Comparison of ENCODE assay signal across 13 cellular contexts in the genomic region with DNA sequence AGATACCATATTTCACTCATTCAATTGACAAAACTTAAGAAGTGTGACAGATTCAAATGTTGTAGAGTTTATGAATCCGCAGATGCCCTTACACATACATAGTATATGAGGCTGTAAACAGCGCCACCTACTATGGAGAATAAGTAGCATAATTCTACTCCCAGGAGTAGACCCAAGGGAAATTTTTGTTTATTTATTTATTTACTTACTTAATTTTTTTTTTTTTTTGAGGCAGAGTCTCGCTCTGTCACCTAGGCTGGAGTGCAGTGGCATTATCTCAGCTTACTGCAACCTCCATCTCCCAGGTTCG. TPM values are rescaled to one million over a fixed set of nuclear protein-coding genes. Genes with fewer than 3 reads are reported as not detected.
DNase-seq lines count a peak whose midpoint lies in the region; ATAC-seq and TF ChIP-seq lines count a peak whose summit lies in the region.
"Had no signal": no experiment of that assay in that cellular context is flagged by ENCODE, and none has a peak within 500 bp of the region (broad histone marks: within the 10 kb centered on the region; RNA-seq: fewer than 3 reads in every experiment).

No MANE protein-coding gene starts in this region.

- H3K4me2 ChIP-seq in H9 (ENCODE audit: insufficient read depth, insufficient read length, low read length), result no peak overlapping the region

- H3K4me3 ChIP-seq in RWPE2 (ENCODE audit: severe bottlenecking), result no peak overlapping the region
- H3K4me3 ChIP-seq in fibroblast of mammary gland (ENCODE audit: control insufficient read depth, low read depth, low read length), result no peak overlapping the region

- no peaks in the 10 kb centered on the region for H4K20me1 ChIP-seq in H9 (ENCODE audit: control insufficient read depth, insufficient read depth, insufficient read length)

- H2BK120ac ChIP-seq in H9 (ENCODE audit: low read depth, low read length, poor library complexity, severe bottlenecking), result no peak overlapping the region

- peak; percentile 68 for TF ChIP-seq CTCF in C4-2B (conservative IDR thresholded peaks at IDR 0.05)
- TF ChIP-seq CTCF in H9 (conservative IDR thresholded peaks at IDR 0.05), result peak; percentile 28; the same call in 1 of the 3 replicates
- peak; percentile 37 for TF ChIP-seq CTCF in RWPE2 (IDR thresholded peaks at IDR 0.05; ENCODE audit: poor library complexity, severe bottlenecking)
- peak; percentile 19 for TF ChIP-seq CTCF in fibroblast of mammary gland (conservative IDR thresholded peaks at IDR 0.05; ENCODE audit: control insufficient read depth, insufficient read depth, low read depth, low read length)

- H3K27ac ChIP-seq in C4-2B (no peak overlapping the region), H9 (ENCODE audit: insufficient read length, low read depth, low read length) (no peak overlapping the region), RWPE2 (ENCODE audit: poor library complexity, severe bottlenecking) (no peak overlapping the region)

- no peak overlapping the region for H4K5ac ChIP-seq in H9 (ENCODE audit: insufficient read length, low read depth, low read length)

- no peak overlapping the region for H3K4ac ChIP-seq in H9 (ENCODE audit: low read depth, low read length)

- no peaks in the 10 kb centered on the region; the same call in 1 of the 2 replicates for H3K27me3 Mint-ChIP-seq in H9 (ENCODE audit: low read depth)
- H3K27me3 Mint-ChIP-seq: activated naive CD8-positive, alpha-beta T cell treated with anti-CD3 and anti-CD28 coated beads for 36 hours; central memory CD8-positive, alpha-beta T cell had no signal

- no peak overlapping the region for H2AK5ac ChIP-seq in H9 (ENCODE audit: insufficient read length, low read length)

- H3K23me2 ChIP-seq in H9 (ENCODE audit: insufficient read length, low read depth, low read length, poor library complexity, severe bottlenecking), result no peaks in the 10 kb centered on the region

- peaks cover 3% of the 10 kb centered on the region for H3K79me1 ChIP-seq in H9 (ENCODE audit: insufficient read depth, low read depth, low read length, poor library complexity, severe bottlenecking)

- H2BK20ac ChIP-seq in H9 (ENCODE audit: low read depth, low read length, poor library complexity, severe bottlenecking), result no peak overlapping the region

- peaks cover 9% of the 10 kb centered on the region for H3K9me3 ChIP-seq in H9 (ENCODE audit: control insufficient read depth, low read depth, low read length)
- H3K9me3 ChIP-seq in RWPE2 (ENCODE audit: severe bottlenecking), result peaks cover 10% of the 10 kb centered on the region

- peaks cover 21 to 46% (median 44%) of the 10 kb centered on the region in 3 experiments for H3K36me3 Mint-ChIP-seq in H9 (ENCODE audit: insufficient read depth in 1 of 3, low read depth in 3 of 3)

- H3K23ac ChIP-seq in H9 (ENCODE audit: insufficient read length, low read depth, low read length), result no peak overlapping the region

- ATAC-seq in RWPE2 (ENCODE audit: low read depth) (no peak), HG03520 (IDR thresholded peaks at IDR 0.05; ENCODE audit: unreplicated experiment) (no peak)

- H3K9ac ChIP-seq in H9 (ENCODE audit: extremely low read depth, insufficient read length, low read length), result no peak overlapping the region

- H3K9me3 Mint-ChIP-seq in H9, result peaks cover 27 to 31% of the 10 kb centered on the region in 2 experiments

- H3K14ac ChIP-seq in H9 (ENCODE audit: insufficient read depth, low read length), result no peak overlapping the region

- H2BK15ac ChIP-seq in H9 (ENCODE audit: low read depth, low read length), result no peak overlapping the region

- no peak overlapping the region for H2BK12ac ChIP-seq in H9 (ENCODE audit: insufficient read length, low read depth, low read length)

- H4K8ac ChIP-seq in H9 (replicated peaks; ENCODE audit: insufficient read length, low read depth, low read length), result no peak overlapping the region

- H3K36me3 ChIP-seq in RWPE2 (ENCODE audit: low read depth), result 0 out of 2 replicates have a peak, but pooled peaks cover 6% of the 10 kb centered on the region

- H2AFZ ChIP-seq in H9 (ENCODE audit: low read length), result no peak overlapping the region

- H2BK5ac ChIP-seq in H9 (ENCODE audit: insufficient read length, low read length), result no peak overlapping the region

- 0 out of 2 replicates have a peak, but pooled peaks cover 2% of the 10 kb centered on the region for H3K79me2 ChIP-seq in H9 (ENCODE audit: insufficient read depth, low read length)

- no peak overlapping the region for H3K56ac ChIP-seq in H9 (ENCODE audit: insufficient read length, low read depth, low read length)

- H3K4me1 ChIP-seq in H9 (ENCODE audit: insufficient read depth, low read length) (no peaks in the 10 kb centered on the region), RWPE2 (ENCODE audit: insufficient read depth, poor library complexity, severe bottlenecking) (no peaks in the 10 kb centered on the region)

- H3K4me1 Mint-ChIP-seq in H9, result no peaks in the 10 kb centered on the region
- H3K4me1 Mint-ChIP-seq: central memory CD8-positive, alpha-beta T cell; nephron progenitor cell had no signal

- H3K27ac Mint-ChIP-seq in H9, result no peak overlapping the region
- H3K27ac Mint-ChIP-seq: activated naive CD8-positive, alpha-beta T cell treated with anti-CD3 and anti-CD28 coated beads for 36 hours; nephron progenitor cell had no signal

- H3K18ac ChIP-seq in H9 (ENCODE audit: insufficient read length, low read depth, low read length), result no peak overlapping the region

- H4K91ac ChIP-seq in H9 (ENCODE audit: insufficient read length, low read depth, low read length), result no peak overlapping the region

- H3K4me3 Mint-ChIP-seq in H9, result no peak overlapping the region
- H3K4me3 Mint-ChIP-seq: activated naive CD8-positive, alpha-beta T cell treated with anti-CD3 and anti-CD28 coated beads for 36 hours; central memory CD8-positive, alpha-beta T cell; nephron progenitor cell had no signal

- H3T11ph ChIP-seq in H9 (ENCODE audit: low read length), result no peak overlapping the region

- WGBS in H9 (ENCODE audit: extremely low coverage, insufficient read length, low lambda C conversion rate), result no CpG with 5 or more reads among the region's 4 CpGs

- no peak for DNase-seq in H9
- DNase-seq in RWPE2 (ENCODE audit: low spot score), result no peak
- peak; percentile 23 for DNase-seq in fibroblast of mammary gland (ENCODE audit: low read depth)
- DNase-seq in cortex of kidney (lab: John Stamatoyannopoulos, UW), result no peak
- no peak for DNase-seq in GM19240 (ENCODE audit: insufficient read length, low spot score)
- DNase-seq: activated naive CD8-positive, alpha-beta T cell treated with anti-CD3 and anti-CD28 coated beads for 36 hours; NCI-H1105; nephron progenitor cell; Right ventricle myocardium superior; substantia nigra had no signal

- H3K27me3 ChIP-seq in H9 (ENCODE audit: insufficient read depth, low read length), result no peaks in the 10 kb centered on the region
- H3K27me3 ChIP-seq in RWPE2 (ENCODE audit: insufficient read depth, poor library complexity, severe bottlenecking), result no peaks in the 10 kb centered on the region

RNA-seq across cellular contexts. Expression of gene GAN, which starts 35.5 kb away (rescaled TPM):
- total RNA-seq in H9 (2021), result 20.3 and 20.9 TPM in 2 replicates
